Comparison of ENCODE assay signal across 14 cellular contexts in the genomic region with DNA sequence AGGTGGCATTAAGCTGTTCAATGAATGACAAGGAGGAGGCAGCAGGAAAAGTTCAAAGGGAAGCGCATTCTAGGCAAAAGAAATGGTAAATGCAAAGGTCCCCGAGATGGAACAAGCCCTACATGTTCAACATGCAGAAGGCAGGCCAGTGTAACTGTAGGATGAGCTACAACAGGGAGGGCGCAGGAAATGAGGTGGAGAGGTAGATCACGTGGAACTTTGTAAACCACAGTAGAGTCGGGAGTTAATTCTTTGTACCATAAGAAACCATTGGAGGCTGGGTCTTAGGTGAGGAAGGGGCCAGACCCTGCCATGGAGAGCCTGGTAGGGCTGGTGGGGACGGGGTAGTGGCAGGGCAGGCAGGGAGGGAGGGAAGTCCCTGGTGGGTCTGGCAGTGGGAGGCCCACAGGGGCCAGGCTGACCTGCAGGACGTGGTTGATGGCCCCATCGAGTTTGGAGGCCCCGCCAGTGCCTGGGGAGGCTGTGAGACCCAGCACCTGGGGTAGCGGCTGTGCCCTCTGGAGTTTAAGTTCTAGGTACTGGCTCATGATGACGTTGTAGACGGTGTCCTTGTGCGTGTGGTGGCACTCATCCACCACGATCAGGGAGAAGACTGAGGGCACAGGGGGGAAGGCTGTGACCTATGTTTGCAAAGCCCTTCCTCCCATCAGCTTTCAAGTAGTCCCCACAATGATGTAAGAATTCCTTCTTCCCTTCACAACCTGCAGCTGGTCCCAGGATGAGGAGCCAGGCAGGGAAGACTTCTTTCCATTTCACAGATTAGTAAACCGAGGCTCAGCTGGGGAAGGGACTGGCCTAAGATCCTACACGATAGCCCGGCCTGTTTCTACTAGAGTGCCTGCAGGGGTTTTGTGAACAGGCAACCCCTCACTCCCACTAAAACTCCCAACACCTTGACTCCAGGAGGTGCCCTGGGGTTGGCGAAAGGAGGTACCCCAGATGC. TPM values are rescaled to one million over a fixed set of nuclear protein-coding genes. Genes with fewer than 3 reads are reported as not detected.
DNase-seq lines count a peak whose midpoint lies in the region; ATAC-seq and TF ChIP-seq lines count a peak whose summit lies in the region.
"Had no signal": no experiment of that assay in that cellular context is flagged by ENCODE, and none has a peak within 500 bp of the region (broad histone marks: within the 10 kb centered on the region; RNA-seq: fewer than 3 reads in every experiment).

No MANE protein-coding gene starts in this region.

- H3K56ac ChIP-seq in H9 (ENCODE audit: insufficient read length, low read depth, low read length), result no peak overlapping the region

- H3K27ac Mint-ChIP-seq in CD4-positive, alpha-beta T cell, result peak overlapping the region; percentile 87
- peak overlapping the region; percentile 97 for H3K27ac Mint-ChIP-seq in activated naive CD8-positive, alpha-beta T cell treated with anti-CD3 and anti-CD28 coated beads, Interleukin-2, amount 10 ng/mL, durations not matched to agents 7 days and 5 days
- peak overlapping the region; percentile 11 to 96 for H3K27ac Mint-ChIP-seq in natural killer cell treated with Interleukin-12 subunit alpha and Interleukin-12 subunit beta and Interleukin-15 and Interleukin-18, amount 100 ng/mL, for 72 hours
- no peak overlapping the region for H3K27ac Mint-ChIP-seq in glutamatergic neuron (ENCODE audit: unreplicated experiment)
- H3K27ac Mint-ChIP-seq in H9, result no peak overlapping the region

- no peak overlapping the region for H3K27ac ChIP-seq in CD4-positive, alpha-beta T cell (ENCODE audit: low read depth, low read length)
- H3K27ac ChIP-seq in KMS-11 (no peak overlapping the region), coronary artery (peak overlapping the region in 1 of 2 donors; percentile 96), H9 (ENCODE audit: insufficient read length, low read depth, low read length) (no peak overlapping the region)
- H3K27ac ChIP-seq: SJSA1 had no signal

- H3K4me3 Mint-ChIP-seq in CD4-positive, alpha-beta T cell, result peak overlapping the region; percentile 72
- peak overlapping the region; percentile 88 for H3K4me3 Mint-ChIP-seq in activated naive CD8-positive, alpha-beta T cell treated with anti-CD3 and anti-CD28 coated beads, Interleukin-2, amount 10 ng/mL, durations not matched to agents 7 days and 5 days
- peak overlapping the region; percentile 58 for H3K4me3 Mint-ChIP-seq in natural killer cell treated with Interleukin-12 subunit alpha and Interleukin-12 subunit beta and Interleukin-15 and Interleukin-18, amount 100 ng/mL, for 72 hours
- H3K4me3 Mint-ChIP-seq in glutamatergic neuron (ENCODE audit: unreplicated experiment) (no peak overlapping the region), H9 (no peak overlapping the region; a peak in 1 of 5 replicates)

- no peak overlapping the region for H2BK5ac ChIP-seq in H9 (ENCODE audit: insufficient read length, low read length)

- H2BK15ac ChIP-seq in H9 (ENCODE audit: low read depth, low read length), result no peak overlapping the region

- H3K36me3 ChIP-seq in KMS-11 (ENCODE audit: insufficient read depth), result no peaks in the 10 kb centered on the region

- POLR2A ChIA-PET in CD4-positive, alpha-beta T cell (lab: Charles Lee), result interaction anchor here (0.6 to 4.4 kb wide), 4 partner anchors 10 to 570 kb away, joined by 3 to 43 read pairs (median 14); partner anchors contain the start of genes CNP, DNAJC7 and KAT2A
- POLR2A ChIA-PET in activated naive CD8-positive, alpha-beta T cell treated with anti-CD3 and anti-CD28 coated beads, Interleukin-2, amount 10 ng/mL, durations not matched to agents 7 days and 5 days (lab: Charles Lee), result interaction anchor here (0.7 to 4.5 kb wide), 11 partner anchors 8 to 192 kb away, joined by 3 to 108 read pairs (median 6); partner anchors contain the start of genes ACLY, CNP, DNAJC7 and HSPB9

- no peak overlapping the region for H3T11ph ChIP-seq in H9 (ENCODE audit: low read length)

- H2AFZ ChIP-seq in KMS-11 (ENCODE audit: low read depth) (no peak overlapping the region), H9 (ENCODE audit: low read length) (no peak overlapping the region)

- H3K4me1 ChIP-seq in KMS-11 (ENCODE audit: low read depth, poor library complexity, severe bottlenecking) (peaks cover 46% of the 10 kb centered on the region), H9 (ENCODE audit: insufficient read depth, low read length) (peaks cover 4% of the 10 kb centered on the region; the same call in 1 of the 2 replicates)

- no CpG with 5 or more reads among the region's 18 CpGs for WGBS in H9 (ENCODE audit: extremely low coverage, insufficient read length, low lambda C conversion rate)

- no peak overlapping the region for H4K8ac ChIP-seq in H9 (replicated peaks; ENCODE audit: insufficient read length, low read depth, low read length)

- DNase-seq in CD4-positive, alpha-beta T cell, result no peak
- no peak for DNase-seq in activated naive CD8-positive, alpha-beta T cell treated with anti-CD3 and anti-CD28 coated beads, Interleukin-2, amount 10 ng/mL, durations not matched to agents 7 days and 5 days
- no peak for DNase-seq in natural killer cell treated with Interleukin-12 subunit alpha and Interleukin-12 subunit beta and Interleukin-15 and Interleukin-18, amount 100 ng/mL, for 72 hours (ENCODE audit: low spot score)
- DNase-seq in coronary artery (ENCODE audit: low spot score) (no peak), glutamatergic neuron (no peak), SKM-1 treated with dmso at 0.1 percent for 144 hours (lab: John Stamatoyannopoulos, UW; ENCODE audit: unreplicated experiment) (no peak), H9 (no peak)
- DNase-seq: anterior cingulate cortex; NCI-H1417; NCI-H345; stimulated activated CD4-positive, alpha-beta T cell treated with anti-CD3 and anti-CD28 coated beads, Interleukin-4, amount 100 ng/mL, for 4 hours had no signal

- no peak overlapping the region for H2BK120ac ChIP-seq in H9 (ENCODE audit: low read depth, low read length, poor library complexity, severe bottlenecking)

- no peak overlapping the region for H2BK20ac ChIP-seq in H9 (ENCODE audit: low read depth, low read length, poor library complexity, severe bottlenecking)

- TF ChIP-seq CTCF in CD4-positive, alpha-beta T cell (IDR thresholded peaks at IDR 0.05), result no peak
- TF ChIP-seq CTCF in KMS-11 (conservative IDR thresholded peaks at IDR 0.05; ENCODE audit: low read depth, low read length) (no peak), coronary artery (IDR thresholded peaks at IDR 0.05) (no peak), glutamatergic neuron (IDR thresholded peaks at IDR 0.05; ENCODE audit: partially characterized antibody, unreplicated experiment) (no peak), H9 (conservative IDR thresholded peaks at IDR 0.05) (no peak)

- H3K23me2 ChIP-seq in H9 (ENCODE audit: insufficient read length, low read depth, low read length, poor library complexity, severe bottlenecking), result no peaks in the 10 kb centered on the region

- H4K20me1 ChIP-seq in KMS-11 (ENCODE audit: insufficient read depth) (no peaks in the 10 kb centered on the region), H9 (ENCODE audit: control insufficient read depth, insufficient read depth, insufficient read length) (no peaks in the 10 kb centered on the region)

- no peak for ATAC-seq in CD4-positive, alpha-beta T cell (ENCODE audit: poor library complexity)
- ATAC-seq in activated naive CD8-positive, alpha-beta T cell treated with anti-CD3 and anti-CD28 coated beads, Interleukin-2, amount 10 ng/mL, durations not matched to agents 7 days and 5 days (ENCODE audit: low read depth), result no peak
- ATAC-seq in natural killer cell treated with Interleukin-12 subunit alpha and Interleukin-12 subunit beta and Interleukin-15 and Interleukin-18, amount 100 ng/mL, for 72 hours, result no peak

- H3K36me3 Mint-ChIP-seq in CD4-positive, alpha-beta T cell (ENCODE audit: low read depth), result peaks cover 12% of the 10 kb centered on the region
- peaks cover 21% of the 10 kb centered on the region for H3K36me3 Mint-ChIP-seq in activated naive CD8-positive, alpha-beta T cell treated with anti-CD3 and anti-CD28 coated beads, Interleukin-2, amount 10 ng/mL, durations not matched to agents 7 days and 5 days
- no peaks in the 10 kb centered on the region for H3K36me3 Mint-ChIP-seq in natural killer cell treated with Interleukin-12 subunit alpha and Interleukin-12 subunit beta and Interleukin-15 and Interleukin-18, amount 100 ng/mL, for 72 hours
- no peaks in the 10 kb centered on the region for H3K36me3 Mint-ChIP-seq in glutamatergic neuron (ENCODE audit: unreplicated experiment)
- peaks cover 6 to 17% (median 15%) of the 10 kb centered on the region in 3 experiments; a peak in 6 of 7 replicates for H3K36me3 Mint-ChIP-seq in H9 (ENCODE audit: insufficient read depth in 1 of 3, low read depth in 3 of 3)

- H3K4me1 Mint-ChIP-seq in CD4-positive, alpha-beta T cell (ENCODE audit: low read depth), result peaks cover 47% of the 10 kb centered on the region
- peaks cover 33% of the 10 kb centered on the region for H3K4me1 Mint-ChIP-seq in activated naive CD8-positive, alpha-beta T cell treated with anti-CD3 and anti-CD28 coated beads, Interleukin-2, amount 10 ng/mL, durations not matched to agents 7 days and 5 days
- H3K4me1 Mint-ChIP-seq in natural killer cell treated with Interleukin-12 subunit alpha and Interleukin-12 subunit beta and Interleukin-15 and Interleukin-18, amount 100 ng/mL, for 72 hours (ENCODE audit: low read depth in 2 of 2), result peaks cover 16 to 26% of the 10 kb centered on the region in 2 donors
- peaks cover 3% of the 10 kb centered on the region for H3K4me1 Mint-ChIP-seq in glutamatergic neuron (ENCODE audit: low read depth, unreplicated experiment)
- H3K4me1 Mint-ChIP-seq in H9, result peaks cover 21 to 29% of the 10 kb centered on the region in 2 experiments

- no peak overlapping the region for H3K4ac ChIP-seq in H9 (ENCODE audit: low read depth, low read length)

- no peaks in the 10 kb centered on the region for H3K79me1 ChIP-seq in H9 (ENCODE audit: insufficient read depth, low read depth, low read length, poor library complexity, severe bottlenecking)

- H3K4me3 ChIP-seq in KMS-11 (IDR thresholded peaks at IDR 0.05; ENCODE audit: insufficient read depth, low read depth, low read length) (no peak overlapping the region), coronary artery (no peak overlapping the region)
- H3K4me3 ChIP-seq: lung, SJSA1 had no signal

- H3K23ac ChIP-seq in H9 (ENCODE audit: insufficient read length, low read depth, low read length), result no peak overlapping the region

- no peak overlapping the region for H2BK12ac ChIP-seq in H9 (ENCODE audit: insufficient read length, low read depth, low read length)

- peak overlapping the region; percentile 83; the same call in 1 of the 2 replicates for H3K4me2 ChIP-seq in KMS-11
- H3K4me2 ChIP-seq in H9 (ENCODE audit: insufficient read depth, insufficient read length, low read length), result no peak overlapping the region

- H3K27me3 Mint-ChIP-seq in CD4-positive, alpha-beta T cell, result no peaks in the 10 kb centered on the region
- H3K27me3 Mint-ChIP-seq in activated naive CD8-positive, alpha-beta T cell treated with anti-CD3 and anti-CD28 coated beads, Interleukin-2, amount 10 ng/mL, durations not matched to agents 7 days and 5 days, result no peaks in the 10 kb centered on the region
- no peaks in the 10 kb centered on the region for H3K27me3 Mint-ChIP-seq in natural killer cell treated with Interleukin-12 subunit alpha and Interleukin-12 subunit beta and Interleukin-15 and Interleukin-18, amount 100 ng/mL, for 72 hours
- H3K27me3 Mint-ChIP-seq in glutamatergic neuron (ENCODE audit: unreplicated experiment) (peaks cover 6% of the 10 kb centered on the region), H9 (ENCODE audit: low read depth) (peaks cover 9% of the 10 kb centered on the region)

- no peak overlapping the region for H3K18ac ChIP-seq in H9 (ENCODE audit: insufficient read length, low read depth, low read length)

- intact Hi-C loops in CD4-positive, alpha-beta T cell (cut with DNase I, micrococcal nuclease), result loop anchor here in 1 of 2 experiments (5.0 kb wide), 1 partner anchor 188 kb away; no protein-coding TSS in a partner anchor

- H3K9me3 ChIP-seq in CD4-positive, alpha-beta T cell (ENCODE audit: control insufficient read depth, low read length), result no peaks in the 10 kb centered on the region
- no peaks in the 10 kb centered on the region for H3K9me3 ChIP-seq in H9 (ENCODE audit: control insufficient read depth, low read depth, low read length)
- H3K9me3 ChIP-seq: SJSA1 had no signal

- no peak overlapping the region for H2AK5ac ChIP-seq in H9 (ENCODE audit: insufficient read length, low read length)

- H3K27me3 ChIP-seq in CD4-positive, alpha-beta T cell (ENCODE audit: control insufficient read depth, insufficient read depth, low read length), result no peaks in the 10 kb centered on the region
- no peaks in the 10 kb centered on the region; the same call in 1 of the 2 replicates for H3K27me3 ChIP-seq in KMS-11 (ENCODE audit: insufficient read depth, low read depth)
- H3K27me3 ChIP-seq in H9 (ENCODE audit: insufficient read depth, low read length), result no peaks in the 10 kb centered on the region
- H3K27me3 ChIP-seq: SJSA1 had no signal

- H3K79me2 ChIP-seq in KMS-11 (ENCODE audit: insufficient read depth, low read depth) (no peaks in the 10 kb centered on the region), H9 (ENCODE audit: insufficient read depth, low read length) (no peaks in the 10 kb centered on the region)

- H3K14ac ChIP-seq in H9 (ENCODE audit: insufficient read depth, low read length), result no peak overlapping the region; the same call in 1 of the 2 replicates

- no peak overlapping the region for H4K91ac ChIP-seq in H9 (ENCODE audit: insufficient read length, low read depth, low read length)

- no peaks in the 10 kb centered on the region for H3K9me3 Mint-ChIP-seq in CD4-positive, alpha-beta T cell
- no peaks in the 10 kb centered on the region for H3K9me3 Mint-ChIP-seq in activated naive CD8-positive, alpha-beta T cell treated with anti-CD3 and anti-CD28 coated beads, Interleukin-2, amount 10 ng/mL, durations not matched to agents 7 days and 5 days
- no peaks in the 10 kb centered on the region for H3K9me3 Mint-ChIP-seq in natural killer cell treated with Interleukin-12 subunit alpha and Interleukin-12 subunit beta and Interleukin-15 and Interleukin-18, amount 100 ng/mL, for 72 hours
- no peaks in the 10 kb centered on the region for H3K9me3 Mint-ChIP-seq in glutamatergic neuron (ENCODE audit: unreplicated experiment)
- no peaks in the 10 kb centered on the region for H3K9me3 Mint-ChIP-seq in H9

- CTCF ChIA-PET in CD4-positive, alpha-beta T cell (lab: Charles Lee), result interaction anchor here (1.1 to 1.8 kb wide), 3 partner anchors 9 to 91 kb away, joined by 3 to 6 read pairs (median 3); partner anchors contain the start of gene NKIRAS2

- H3K9ac ChIP-seq in KMS-11 (no peak overlapping the region), H9 (ENCODE audit: extremely low read depth, insufficient read length, low read length) (no peak overlapping the region)

- H4K5ac ChIP-seq in H9 (ENCODE audit: insufficient read length, low read depth, low read length), result no peak overlapping the region

RNA-seq across cellular contexts. Expression of gene DHX58, which starts 1.9 kb away (rescaled TPM):
- 10 to 100 TPM; 33.5 to 35.6 TPM for total RNA-seq in CD4-positive, alpha-beta T cell
- total RNA-seq in activated naive CD8-positive, alpha-beta T cell treated with anti-CD3 and anti-CD28 coated beads, Interleukin-2, amount 10 ng/mL, durations not matched to agents 7 days and 5 days, result 10 to 100 TPM; 68.7 to 77.6 TPM
- 1 to 10 TPM; 7.0 to 7.6 TPM for total RNA-seq in natural killer cell treated with Interleukin-12 subunit alpha and Interleukin-12 subunit beta and Interleukin-15 and Interleukin-18, amount 100 ng/mL, for 72 hours
- total RNA-seq in glutamatergic neuron (ENCODE audit: unreplicated experiment), result 0.42 TPM
- 3.9 and 4.5 TPM in 2 replicates for total RNA-seq in H9 (2021)

RNA-seq across cellular contexts. Expression of gene KAT2A, which starts 10.6 kb away (rescaled TPM):
- 10 to 100 TPM; 38.5 to 42.4 TPM for total RNA-seq in CD4-positive, alpha-beta T cell
- 10 to 100 TPM; 45.1 to 46.9 TPM for total RNA-seq in activated naive CD8-positive, alpha-beta T cell treated with anti-CD3 and anti-CD28 coated beads, Interleukin-2, amount 10 ng/mL, durations not matched to agents 7 days and 5 days
- total RNA-seq in natural killer cell treated with Interleukin-12 subunit alpha and Interleukin-12 subunit beta and Interleukin-15 and Interleukin-18, amount 100 ng/mL, for 72 hours, result 10 to 100 TPM; 16.5 to 56.5 TPM
- total RNA-seq in glutamatergic neuron (ENCODE audit: unreplicated experiment) (29.3 TPM), H9 (2021) (39.1 and 43.5 TPM in 2 replicates)

RNA-seq across cellular contexts. Expression of gene HSPB9, which starts 12.0 kb away (rescaled TPM):
- total RNA-seq in CD4-positive, alpha-beta T cell, result not detected
- under 1 TPM; 0.31 to 0.36 TPM for total RNA-seq in activated naive CD8-positive, alpha-beta T cell treated with anti-CD3 and anti-CD28 coated beads, Interleukin-2, amount 10 ng/mL, durations not matched to agents 7 days and 5 days
- total RNA-seq in natural killer cell treated with Interleukin-12 subunit alpha and Interleukin-12 subunit beta and Interleukin-15 and Interleukin-18, amount 100 ng/mL, for 72 hours, result not detected
- total RNA-seq in glutamatergic neuron (ENCODE audit: unreplicated experiment) (0.44 TPM), H9 (2021) (0.15 and 0.18 TPM in 2 replicates)
- total RNA-seq: SJSA1 had no signal

RNA-seq across cellular contexts. Expression of gene ZNF385C, which starts 12.3 kb away (rescaled TPM):
- under 1 TPM in 1 of 2 experiments, not detected in 1; 0.20 TPM for total RNA-seq in CD4-positive, alpha-beta T cell
- under 1 TPM; 0.40 to 0.58 TPM for total RNA-seq in activated naive CD8-positive, alpha-beta T cell treated with anti-CD3 and anti-CD28 coated beads, Interleukin-2, amount 10 ng/mL, durations not matched to agents 7 days and 5 days
- not detected for total RNA-seq in natural killer cell treated with Interleukin-12 subunit alpha and Interleukin-12 subunit beta and Interleukin-15 and Interleukin-18, amount 100 ng/mL, for 72 hours
- total RNA-seq in glutamatergic neuron (ENCODE audit: unreplicated experiment), result 1.5 TPM
- 2.8 and 3.1 TPM in 2 replicates for total RNA-seq in H9 (2021)
- total RNA-seq: SJSA1 had no signal

RNA-seq across cellular contexts. Expression of gene RAB5C, which starts 44.2 kb away (rescaled TPM):
- total RNA-seq in CD4-positive, alpha-beta T cell, result 10 to 100 TPM; 66.4 to 71.2 TPM
- 10 to 100 TPM; 86.7 to 90.5 TPM for total RNA-seq in activated naive CD8-positive, alpha-beta T cell treated with anti-CD3 and anti-CD28 coated beads, Interleukin-2, amount 10 ng/mL, durations not matched to agents 7 days and 5 days
- 10 to 100 TPM; 67.4 to 73.7 TPM for total RNA-seq in natural killer cell treated with Interleukin-12 subunit alpha and Interleukin-12 subunit beta and Interleukin-15 and Interleukin-18, amount 100 ng/mL, for 72 hours
- total RNA-seq in glutamatergic neuron (ENCODE audit: unreplicated experiment) (94.7 TPM), H9 (2021) (73.8 and 75.7 TPM in 2 replicates)

Comparison
In these comparisons a context has a peak if more than half of its experiments do, and no peak if none do; other contexts are left out.
1. H3K27ac Mint-ChIP-seq: peak in CD4-positive, alpha-beta T cell (single experiment), activated naive CD8-positive, alpha-beta T cell treated with anti-CD3 and anti-CD28 coated beads, Interleukin-2, amount 10 ng/mL, durations not matched to agents 7 days and 5 days (single experiment) and natural killer cell treated with Interleukin-12 subunit alpha and Interleukin-12 subunit beta and Interleukin-15 and Interleukin-18, amount 100 ng/mL, for 72 hours (2 of 2); none in glutamatergic neuron (single experiment) and H9 (0 of 3).
2. H3K4me3 Mint-ChIP-seq: peak in CD4-positive, alpha-beta T cell (single experiment), activated naive CD8-positive, alpha-beta T cell treated with anti-CD3 and anti-CD28 coated beads, Interleukin-2, amount 10 ng/mL, durations not matched to agents 7 days and 5 days (single experiment) and natural killer cell treated with Interleukin-12 subunit alpha and Interleukin-12 subunit beta and Interleukin-15 and Interleukin-18, amount 100 ng/mL, for 72 hours (single experiment); none in glutamatergic neuron (single experiment) and H9 (0 of 2).